32 cellular contexts compared by ENCODE assay signal in the genomic region with DNA sequence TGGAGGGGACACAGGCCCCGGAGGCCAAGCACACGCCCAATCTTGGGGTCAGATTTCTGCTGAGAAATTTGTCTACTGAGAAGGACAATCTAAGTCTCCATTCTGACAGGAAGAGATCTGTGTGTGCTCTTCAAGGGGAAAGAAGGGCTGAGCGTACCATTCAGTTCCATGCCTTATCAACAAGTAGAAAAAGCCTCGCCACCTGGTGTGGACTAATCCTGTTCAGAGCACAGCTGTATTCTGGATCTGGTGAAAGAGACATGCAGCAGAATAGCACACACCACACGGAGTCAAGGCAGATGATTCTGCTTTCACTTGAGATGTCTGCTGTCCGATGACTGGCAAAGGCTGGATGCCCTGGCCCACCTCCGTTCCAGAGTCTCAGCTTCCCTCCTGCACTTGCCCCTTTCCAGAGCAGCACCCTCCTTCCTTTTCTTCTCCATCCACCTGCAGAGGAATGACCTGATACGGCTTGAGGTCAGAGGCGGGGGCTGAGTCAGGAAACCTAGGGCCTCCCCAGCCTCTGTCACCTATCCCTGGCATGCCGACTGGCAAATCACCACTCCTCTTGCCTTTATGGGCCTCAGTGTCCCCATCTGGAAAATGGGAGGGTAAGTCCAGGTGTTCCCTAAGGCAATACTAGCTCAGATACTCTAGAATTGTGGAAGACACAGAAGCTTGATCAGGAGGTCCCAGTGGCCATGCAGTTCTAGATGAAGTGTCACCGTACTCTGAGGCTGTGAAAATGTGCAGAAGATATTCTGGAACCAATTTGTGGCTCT.
"Had no signal": no experiment of that assay in that cellular context is flagged by ENCODE, and none has a peak within 500 bp of the region (broad histone marks: within the 10 kb centered on the region; RNA-seq: fewer than 3 reads in every experiment).

No MANE protein-coding gene starts in this region.

- ATAC-seq: activated CD4-positive, alpha-beta T cell treated with anti-CD3 and anti-CD28 coated beads for 36 hours; activated CD4-positive, CD25-positive, alpha-beta regulatory T cell treated with anti-CD3 and anti-CD28 coated beads, Interleukin-2, amount 50 U/mL, for 24 hours; activated CD8-positive, alpha-beta T cell treated with anti-CD3 and anti-CD28 coated beads, Interleukin-2, amount 10 ng/mL, durations not matched to agents 7 days and 5 days; body of pancreas; Panc1; WTC11 had no signal

- H3K36me3 ChIP-seq: adrenal gland, breast epithelium, SJSA1 had no signal

- H3K4me3 ChIP-seq: adrenal gland, body of pancreas, breast epithelium, SJSA1 had no signal

- H3K9ac ChIP-seq: SK-N-SH had no signal

- DNase-seq: activated CD4-positive, alpha-beta T cell treated with anti-CD3 and anti-CD28 coated beads for 36 hours; activated CD4-positive, alpha-beta T cell treated with anti-CD3 and anti-CD28 coated beads, Interleukin-2, amount 10 ng/mL, durations not matched to agents 7 days and 5 days; activated CD4-positive, alpha-beta T cell treated with anti-CD3 and anti-CD28 coated beads, Interleukin-2, amount 50 U/mL, for 48 hours; activated CD8-positive, alpha-beta T cell treated with anti-CD3 and anti-CD28 coated beads, Interleukin-2, amount 10 ng/mL, durations not matched to agents 7 days and 5 days; activated gamma-delta T cell; activated naive CD4-positive, alpha-beta T cell treated with Interleukin-2 at 50 U/mL for 16 hours; activated naive CD8-positive, alpha-beta T cell treated with anti-CD3 and anti-CD28 coated beads, Interleukin-2, amount 10 ng/mL, durations not matched to agents 7 days and 5 days; activated T-cell treated with anti-CD3 and anti-CD28 coated beads, Interleukin-2, amount 50 U/mL, for 24 hours; adrenal gland; body of pancreas; MM.1S; NCI-H1092; NCI-H1436 treated with DMSO at 0.1 percent for 48 hours; NCI-H187; NCI-H2029 treated with DMSO at 0.1 percent for 48 hours; NCI-H2107; NCI-H2171; NCI-H510A; NCI-H526; NCI-H774; SHP77 treated with DMSO at 0.1 percent for 48 hours; SK-N-SH had no signal

- H3K27ac ChIP-seq: adrenal gland, SJSA1 had no signal

- H3K27me3 Mint-ChIP-seq: activated CD4-positive, alpha-beta T cell treated with anti-CD3 and anti-CD28 coated beads, Interleukin-2, amount 10 ng/mL, durations not matched to agents 7 days and 5 days had no signal

- H3K4me1 Mint-ChIP-seq: activated CD4-positive, alpha-beta T cell treated with anti-CD3 and anti-CD28 coated beads, Interleukin-2, amount 10 ng/mL, durations not matched to agents 7 days and 5 days; activated naive CD4-positive, alpha-beta T cell treated with anti-CD3 and anti-CD28 coated beads, Interleukin-2, amount 50 U/mL, for 24 hours had no signal

- H3K27me3 ChIP-seq: adrenal gland, body of pancreas, breast epithelium, SJSA1 had no signal

- H3K4me1 ChIP-seq: breast epithelium, SJSA1 had no signal

- H3K4me3 Mint-ChIP-seq: activated CD4-positive, alpha-beta T cell treated with anti-CD3 and anti-CD28 coated beads for 36 hours; activated CD4-positive, alpha-beta T cell treated with anti-CD3 and anti-CD28 coated beads, Interleukin-2, amount 10 ng/mL, durations not matched to agents 7 days and 5 days; activated CD8-positive, alpha-beta T cell treated with anti-CD3 and anti-CD28 coated beads, Interleukin-2, amount 10 ng/mL, durations not matched to agents 7 days and 5 days; activated naive CD4-positive, alpha-beta T cell treated with anti-CD3 and anti-CD28 coated beads, Interleukin-2, amount 50 U/mL, for 24 hours; activated naive CD8-positive, alpha-beta T cell treated with anti-CD3 and anti-CD28 coated beads, Interleukin-2, amount 10 ng/mL, durations not matched to agents 7 days and 5 days; activated T-cell treated with anti-CD3 and anti-CD28 coated beads, Interleukin-2, amount 50 U/mL, for 24 hours; T-helper 1 cell treated with Interleukin-12 subunit alpha and Interleukin-12 subunit beta and Interleukin-4 antibody, amounts not matched to agents 30 μg/mL and 1 μg/mL, for 36 hours; T-helper 2 cell treated with Interferon-gamma antibody and Interleukin-4, amounts not matched to agents 5 μg/mL and 100 μg/mL, for 36 hours; WTC11 had no signal

- H3K36me3 Mint-ChIP-seq: activated naive CD4-positive, alpha-beta T cell treated with anti-CD3 and anti-CD28 coated beads, Interleukin-2, amount 50 U/mL, for 24 hours; activated naive CD8-positive, alpha-beta T cell treated with anti-CD3 and anti-CD28 coated beads, Interleukin-2, amount 10 ng/mL, durations not matched to agents 7 days and 5 days; WTC11 had no signal

- H3K9me3 Mint-ChIP-seq: activated CD4-positive, alpha-beta T cell treated with anti-CD3 and anti-CD28 coated beads, Interleukin-2, amount 10 ng/mL, durations not matched to agents 7 days and 5 days; activated naive CD4-positive, alpha-beta T cell treated with anti-CD3 and anti-CD28 coated beads, Interleukin-2, amount 50 U/mL, for 24 hours; activated naive CD8-positive, alpha-beta T cell treated with anti-CD3 and anti-CD28 coated beads, Interleukin-2, amount 10 ng/mL, durations not matched to agents 7 days and 5 days; activated T-cell treated with anti-CD3 and anti-CD28 coated beads, Interleukin-2, amount 50 U/mL, for 24 hours; activated T-helper 2 cell treated with anti-CD3 and anti-CD28 coated beads, Interferon-gamma antibody, Interleukin-2, Interleukin-4, amounts not matched to agents 10 μg/mL and 5 μg/mL and 100 μg/mL, durations not matched to agents 14 hours and 24 hours and 36 hours; T-helper 1 cell treated with Interleukin-12 subunit alpha and Interleukin-12 subunit beta and Interleukin-4 antibody, amounts not matched to agents 30 μg/mL and 1 μg/mL, for 36 hours; T-helper 2 cell treated with Interferon-gamma antibody and Interleukin-4, amounts not matched to agents 5 μg/mL and 100 μg/mL, for 36 hours; WTC11 had no signal

- H3K9me3 ChIP-seq: adrenal gland, body of pancreas, breast epithelium, SJSA1, SK-N-SH had no signal

- H3K27ac Mint-ChIP-seq: activated CD4-positive, alpha-beta T cell treated with anti-CD3 and anti-CD28 coated beads for 36 hours; activated CD4-positive, alpha-beta T cell treated with anti-CD3 and anti-CD28 coated beads, Interleukin-2, amount 10 ng/mL, durations not matched to agents 7 days and 5 days; activated CD8-positive, alpha-beta T cell treated with anti-CD3 and anti-CD28 coated beads, Interleukin-2, amount 10 ng/mL, durations not matched to agents 7 days and 5 days; activated naive CD4-positive, alpha-beta T cell treated with anti-CD3 and anti-CD28 coated beads, Interleukin-2, amount 50 U/mL, for 24 hours; activated naive CD8-positive, alpha-beta T cell treated with anti-CD3 and anti-CD28 coated beads, Interleukin-2, amount 10 ng/mL, durations not matched to agents 7 days and 5 days; activated T-cell treated with anti-CD3 and anti-CD28 coated beads, Interleukin-2, amount 50 U/mL, for 24 hours; activated T-helper 2 cell treated with anti-CD3 and anti-CD28 coated beads, Interferon-gamma antibody, Interleukin-2, Interleukin-4, amounts not matched to agents 10 μg/mL and 5 μg/mL and 100 μg/mL, durations not matched to agents 14 hours and 24 hours and 36 hours; T-helper 1 cell treated with Interleukin-12 subunit alpha and Interleukin-12 subunit beta and Interleukin-4 antibody, amounts not matched to agents 30 μg/mL and 1 μg/mL, for 36 hours; T-helper 2 cell treated with Interferon-gamma antibody and Interleukin-4, amounts not matched to agents 5 μg/mL and 100 μg/mL, for 36 hours; WTC11 had no signal

- FAIRE-seq: astrocyte had no signal

- H3K4me2 ChIP-seq: SK-N-SH had no signal
